Comparison of ENCODE assay signal across 23 cellular contexts in the genomic region with DNA sequence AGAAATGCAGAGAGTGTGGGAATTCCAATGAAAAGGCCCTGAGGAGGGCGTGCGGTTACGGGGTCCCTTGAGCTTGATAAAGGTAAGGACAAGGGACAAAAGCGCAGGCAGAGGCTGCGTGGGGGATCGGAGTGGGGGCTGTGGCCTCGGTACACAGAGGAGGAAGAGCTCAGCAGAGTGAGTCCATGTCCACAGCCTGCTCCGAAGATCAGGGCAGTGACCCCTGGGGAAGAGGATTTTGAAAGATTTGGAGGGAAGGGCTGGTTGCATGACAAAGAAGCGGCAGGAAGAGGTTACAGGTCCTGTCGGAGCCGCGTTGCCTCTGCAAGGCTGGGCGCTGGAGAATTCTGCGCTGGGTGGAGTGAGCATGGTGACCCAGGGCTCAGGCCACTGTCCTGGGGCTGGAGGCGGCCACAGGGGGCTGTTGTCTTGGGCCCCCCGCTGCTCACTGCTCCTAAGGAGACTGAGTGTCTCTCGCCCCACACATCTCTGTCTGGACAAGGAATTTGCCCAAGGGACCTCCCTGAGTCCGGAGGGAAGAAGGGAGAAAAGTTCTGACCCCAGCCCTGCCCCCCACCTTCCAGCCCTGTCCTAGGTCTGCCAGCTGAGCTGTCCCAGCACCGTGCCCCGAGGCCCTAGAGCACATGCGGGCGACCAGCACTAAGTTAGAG.
DNase-seq lines count a peak whose midpoint lies in the region; ATAC-seq, FAIRE-seq and TF ChIP-seq lines count a peak whose summit lies in the region.
"Had no signal": no experiment of that assay in that cellular context is flagged by ENCODE, and none has a peak within 500 bp of the region (broad histone marks: within the 10 kb centered on the region; RNA-seq: fewer than 3 reads in every experiment).

No MANE protein-coding gene starts in this region.

- H3K27ac ChIP-seq in WERI-Rb-1 (peak overlapping the region; percentile 79), kidney (ENCODE audit: low read depth in 2 of 2, low read length in 2 of 2) (no peak overlapping the region)
- H3K27ac ChIP-seq: KMS-11, thyroid gland had no signal

- intact Hi-C loops in kidney (cut with DNase I), result no loop called here
- intact Hi-C loops in posterior vena cava (cut with DNase I), result no loop called here

- no peak for ATAC-seq in HG02884 (IDR thresholded peaks at IDR 0.05; ENCODE audit: unreplicated experiment)
- ATAC-seq: esophagus mucosa, foreskin keratinocyte had no signal

- H3K9ac ChIP-seq in kidney (ENCODE audit: low read length in 2 of 2), result no peak overlapping the region
- H3K9ac ChIP-seq: KMS-11 had no signal

- H3K36me3 ChIP-seq in WERI-Rb-1, result no peaks in the 10 kb centered on the region
- H3K36me3 ChIP-seq in kidney (ENCODE audit: control insufficient read depth in 1 of 2, insufficient read depth in 2 of 2, low read length in 2 of 2), result no peaks in the 10 kb centered on the region
- H3K36me3 ChIP-seq: thyroid gland had no signal

- no peaks in the 10 kb centered on the region for H3K4me1 ChIP-seq in kidney (ENCODE audit: control insufficient read depth in 1 of 2, insufficient read depth in 1 of 2, low read depth in 1 of 2, low read length in 2 of 2)

- no peaks in the 10 kb centered on the region for H3K27me3 ChIP-seq in WERI-Rb-1 (ENCODE audit: insufficient read depth, low read depth, severe bottlenecking)
- H3K27me3 ChIP-seq: foreskin keratinocyte, thyroid gland had no signal

- H3K9me3 ChIP-seq in WERI-Rb-1 (ENCODE audit: severe bottlenecking) (no peaks in the 10 kb centered on the region), kidney (ENCODE audit: control insufficient read depth in 1 of 2, low read length in 2 of 2) (no peaks in the 10 kb centered on the region)
- H3K9me3 ChIP-seq: thyroid gland had no signal

- DNase-seq in ELF-1 (ENCODE audit: low read depth, low spot score) (peak; percentile 80), WERI-Rb-1 (no peak), kidney (peak; percentile 49), posterior vena cava (ENCODE audit: low spot score) (peak; percentile 72), SK-N-DZ (ENCODE audit: low spot score) (no peak), RKO (ENCODE audit: low spot score) (no peak), NCI-H1417 (lab: John Stamatoyannopoulos, UW) (no peak)
- DNase-seq: activated CD4-positive, alpha-beta T cell treated with anti-CD3 and anti-CD28 coated beads for 48 hours; activated naive CD4-positive, alpha-beta T cell treated with Interleukin-2 at 50 U/mL for 16 hours; activated T-cell treated with anti-CD3 and anti-CD28 coated beads, Interleukin-2, amount 50 U/mL, for 48 hours; effector memory CD4-positive, alpha-beta T cell; EL; foreskin keratinocyte; NCI-H1694; NCI-H524 treated with DMSO at 0.1 percent for 48 hours; NK-92 treated with Interleukin-12 subunit alpha and Interleukin-12 subunit beta, amount 100 ng/mL, for 24 hours; nucleus accumbens; stimulated activated CD4-positive, alpha-beta T cell treated with anti-CD3 and anti-CD28 coated beads, Interleukin-4, amount 100 ng/mL, for 24 hours; stimulated activated naive CD4-positive, alpha-beta T cell treated with Interleukin-2 at 50 U/mL for 16 hours; thyroid gland had no signal

- no peak overlapping the region for H3K4me3 ChIP-seq in WERI-Rb-1 (ENCODE audit: low read depth, low read length)
- H3K4me3 ChIP-seq in kidney (ENCODE audit: low read length in 2 of 2), result no peak overlapping the region
- H3K4me3 ChIP-seq: thyroid gland had no signal

- TF ChIP-seq CTCF in WERI-Rb-1 (IDR thresholded peaks at IDR 0.05; ENCODE audit: low read depth, low read length), result no peak
- TF ChIP-seq CTCF in kidney (IDR thresholded peaks at IDR 0.05; ENCODE audit: borderline replicate concordance, extremely low read depth, insufficient read depth), result no peak

- FAIRE-seq in kidney (lab: Jason Lieb, UNC), result no peak

Comparison
In these comparisons a context has a peak if more than half of its experiments do, and no peak if none do; other contexts are left out.
1. DNase-seq: peak in ELF-1 (single experiment), kidney (single experiment) and posterior vena cava (single experiment); none in WERI-Rb-1 (single experiment), SK-N-DZ (single experiment), RKO (single experiment) and NCI-H1417 (0 of 3).